Comparison of ENCODE assay signal across 20 cellular contexts in genomic region chr1:88488277-88488676, GRCh38.
"Had no signal": no experiment of that assay in that cellular context is flagged by ENCODE, and none has a peak within 500 bp of the region (broad histone marks: within the 10 kb centered on the region; RNA-seq: fewer than 3 reads in every experiment).

No MANE protein-coding gene starts in this region.

- H3K27ac Mint-ChIP-seq: activated naive CD4-positive, alpha-beta T cell treated with anti-CD3 and anti-CD28 coated beads, Interleukin-2, amount 10 ng/mL, durations not matched to agents 7 days and 5 days; dendritic cell treated with granulocyte-macrophage colony-stimulating factor and Interleukin-4, amounts not matched to agents 40 ng/mL and 50 ng/mL, for 4 days; effector memory CD8-positive, alpha-beta T cell; naive B cell had no signal

- H3K27ac ChIP-seq: ascending aorta, breast epithelium, epithelial cell of prostate, left lung, ovary, right lobe of liver, spleen, stomach, thoracic aorta, upper lobe of right lung had no signal

- H3K36me3 ChIP-seq: ascending aorta, breast epithelium, left lung, ovary, right lobe of liver, spleen, stomach, thoracic aorta, upper lobe of right lung had no signal

- H3K9me3 Mint-ChIP-seq: activated naive CD4-positive, alpha-beta T cell treated with anti-CD3 and anti-CD28 coated beads, Interleukin-2, amount 10 ng/mL, durations not matched to agents 7 days and 5 days; dendritic cell treated with granulocyte-macrophage colony-stimulating factor and Interleukin-4, amounts not matched to agents 40 ng/mL and 50 ng/mL, for 4 days had no signal

- H3K27me3 Mint-ChIP-seq: activated naive CD4-positive, alpha-beta T cell treated with anti-CD3 and anti-CD28 coated beads, Interleukin-2, amount 10 ng/mL, durations not matched to agents 7 days and 5 days had no signal

- H3K9me3 ChIP-seq: ascending aorta, breast epithelium, left lung, ovary, right lobe of liver, spleen, stomach, thoracic aorta, upper lobe of right lung had no signal

- H3K4me1 Mint-ChIP-seq: activated naive CD4-positive, alpha-beta T cell treated with anti-CD3 and anti-CD28 coated beads, Interleukin-2, amount 10 ng/mL, durations not matched to agents 7 days and 5 days; naive B cell had no signal

- ATAC-seq: effector memory CD8-positive, alpha-beta T cell; left lung; right lobe of liver; upper lobe of right lung had no signal

- DNase-seq: activated CD4-positive, CD25-positive, alpha-beta regulatory T cell treated with anti-CD3 and anti-CD28 coated beads, Interleukin-2, amount 50 U/mL, for 72 hours; activated naive CD4-positive, alpha-beta T cell treated with anti-CD3 and anti-CD28 coated beads, Interleukin-2, amount 10 ng/mL, durations not matched to agents 7 days and 5 days; activated T-cell treated with anti-CD3 and anti-CD28 coated beads for 4 hours; effector memory CD8-positive, alpha-beta T cell; hippocampal formation; kidney; left lung; naive B cell; ovary; right lobe of liver; spleen; stimulated activated CD4-positive, alpha-beta T cell treated with anti-CD3 and anti-CD28 coated beads, Interleukin-1b, Interleukin-23, amount 100 ng/mL, for 48 hours; stomach; T-helper 9 cell; upper lobe of right lung had no signal

- H3K4me1 ChIP-seq: ascending aorta, breast epithelium, left lung, right lobe of liver, spleen, stomach, upper lobe of right lung had no signal

- H3K27me3 ChIP-seq: ascending aorta, breast epithelium, left lung, ovary, right lobe of liver, spleen, stomach, upper lobe of right lung had no signal

- H3K4me3 Mint-ChIP-seq: activated naive CD4-positive, alpha-beta T cell treated with anti-CD3 and anti-CD28 coated beads, Interleukin-2, amount 10 ng/mL, durations not matched to agents 7 days and 5 days; dendritic cell treated with granulocyte-macrophage colony-stimulating factor and Interleukin-4, amounts not matched to agents 40 ng/mL and 50 ng/mL, for 4 days; effector memory CD8-positive, alpha-beta T cell; naive B cell had no signal

- H3K4me3 ChIP-seq: ascending aorta, breast epithelium, left lung, ovary, right lobe of liver, spleen, stomach, thoracic aorta, upper lobe of right lung had no signal
